Comparison of ENCODE assay signal across 17 cellular contexts in the genomic region with DNA sequence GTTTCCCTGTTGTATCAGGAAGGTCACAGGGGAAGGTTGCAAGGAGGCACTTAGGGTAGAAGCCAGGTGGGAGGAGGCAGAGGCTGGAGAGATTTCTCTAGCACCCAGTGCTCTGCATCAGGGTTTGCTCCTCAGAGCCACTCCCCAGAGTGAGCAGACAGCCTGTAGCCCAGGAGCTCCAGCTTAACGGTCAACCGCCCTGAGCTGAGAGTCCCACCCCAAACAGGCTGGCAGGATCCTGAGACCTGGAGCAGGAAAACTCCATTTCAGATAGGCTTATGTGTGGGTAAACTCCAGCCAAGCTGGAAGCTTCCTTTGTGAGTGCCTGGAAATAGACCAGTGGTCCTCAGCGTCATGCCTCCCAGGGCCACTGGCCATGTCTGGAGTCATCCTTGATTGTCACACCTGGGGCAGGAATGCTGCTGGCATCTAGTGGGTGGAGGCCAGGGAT. TPM values are rescaled to one million over a fixed set of nuclear protein-coding genes. Genes with fewer than 3 reads are reported as not detected.
A peak's percentile ranks its signal among the peaks of the same experiment; 100 is the strongest.
DNase-seq lines count a peak whose midpoint lies in the region; ATAC-seq, FAIRE-seq and TF ChIP-seq lines count a peak whose summit lies in the region.
"Had no signal": no experiment of that assay in that cellular context is flagged by ENCODE, and none has a peak within 500 bp of the region (broad histone marks: within the 10 kb centered on the region; RNA-seq: fewer than 3 reads in every experiment).

No MANE protein-coding gene starts in this region.

- H3K27ac Mint-ChIP-seq in astrocyte (ENCODE audit: unreplicated experiment) (peak overlapping the region; percentile 89), type B pancreatic cell (peak overlapping the region; percentile 79)
- H3K27ac Mint-ChIP-seq: activated CD4-positive, alpha-beta T cell treated with anti-CD3 and anti-CD28 coated beads, Interleukin-2, amount 10 ng/mL, durations not matched to agents 24 days and 14 days; activated naive CD4-positive, alpha-beta T cell treated with anti-CD3 and anti-CD28 coated beads, Interleukin-2, amount 50 U/mL, for 24 hours had no signal

- H3K27ac ChIP-seq in astrocyte (ENCODE audit: low read depth, low read length), result no peak overlapping the region
- H3K27ac ChIP-seq in heart left ventricle, result peak overlapping the region in 11 of 12 donors; percentile 9 to 69 (median 44)
- H3K27ac ChIP-seq: brain microvascular endothelial cell, SK-N-MC had no signal

- H3K36me3 Mint-ChIP-seq in astrocyte (ENCODE audit: low read depth, unreplicated experiment) (peaks cover 23% of the 10 kb centered on the region), type B pancreatic cell (peaks cover 23% of the 10 kb centered on the region)
- H3K36me3 Mint-ChIP-seq: natural killer cell had no signal

- H3K4me3 ChIP-seq in astrocyte (ENCODE audit: insufficient read depth, low read depth, low read length), result no peak overlapping the region
- no peak overlapping the region for H3K4me3 ChIP-seq in heart left ventricle
- H3K4me3 ChIP-seq in mucosa of stomach (ENCODE audit: low read length), result no peak overlapping the region
- H3K4me3 ChIP-seq: SK-N-MC had no signal

- H3K4me1 Mint-ChIP-seq in astrocyte (ENCODE audit: low read depth, unreplicated experiment) (peaks cover 27% of the 10 kb centered on the region), type B pancreatic cell (ENCODE audit: unreplicated experiment) (peaks cover 54% of the 10 kb centered on the region)

- H3K36me3 ChIP-seq in astrocyte (ENCODE audit: insufficient read depth, low read length) (peaks cover 36% of the 10 kb centered on the region), heart left ventricle (peaks cover 0 to 64% (median 43%) of the 10 kb centered on the region in 9 donors), mucosa of stomach (ENCODE audit: control insufficient read depth, insufficient read depth, low read length) (no peaks in the 10 kb centered on the region)

- H4K20me1 ChIP-seq in astrocyte (ENCODE audit: insufficient read depth, low read length), result peaks cover 98% of the 10 kb centered on the region

- DNase-seq in astrocyte (ENCODE audit: low read depth) (no peak), heart left ventricle (peak in 1 of 5 donors; percentile 20), type B pancreatic cell (ENCODE audit: extremely low spot score, unreplicated experiment) (no peak), left lobe of liver (ENCODE audit: low spot score) (no peak), epidermal melanocyte (ENCODE audit: insufficient read length, low spot score) (no peak)
- DNase-seq: activated CD4-positive, alpha-beta T cell treated with anti-CD3 and anti-CD28 coated beads, Interleukin-2, amount 10 ng/mL, durations not matched to agents 24 days and 14 days; brain microvascular endothelial cell; DMS 273 treated with DMSO at 0.1 percent for 48 hours; effector CD8-positive, alpha-beta T cell; H7; IMR-90; natural killer cell; NCI-H1930 had no signal

- no peak overlapping the region for H3K4me2 ChIP-seq in astrocyte (ENCODE audit: low read length)

- H3K4me3 Mint-ChIP-seq in astrocyte (ENCODE audit: unreplicated experiment) (no peak overlapping the region), type B pancreatic cell (no peak overlapping the region)
- H3K4me3 Mint-ChIP-seq: activated CD4-positive, alpha-beta T cell treated with anti-CD3 and anti-CD28 coated beads, Interleukin-2, amount 10 ng/mL, durations not matched to agents 24 days and 14 days; activated naive CD4-positive, alpha-beta T cell treated with anti-CD3 and anti-CD28 coated beads, Interleukin-2, amount 50 U/mL, for 24 hours; natural killer cell had no signal

- H3K9me3 ChIP-seq in astrocyte (ENCODE audit: insufficient read depth, low read depth, low read length) (no peaks in the 10 kb centered on the region), heart left ventricle (no peaks in the 10 kb centered on the region), mucosa of stomach (ENCODE audit: control insufficient read depth, low read length) (no peaks in the 10 kb centered on the region)

- no peak for FAIRE-seq in astrocyte (lab: Jason Lieb, UNC)

- TF ChIP-seq CTCF in astrocyte (IDR thresholded peaks at IDR 0.05; ENCODE audit: insufficient read depth, low read depth, low read length) (no peak), heart left ventricle (IDR thresholded peaks at IDR 0.05) (no peak), type B pancreatic cell (conservative IDR thresholded peaks at IDR 0.05) (no peak)

- H3K27me3 Mint-ChIP-seq in astrocyte (ENCODE audit: low read depth, unreplicated experiment), result no peaks in the 10 kb centered on the region
- no peaks in the 10 kb centered on the region for H3K27me3 Mint-ChIP-seq in type B pancreatic cell
- H3K27me3 Mint-ChIP-seq: activated CD4-positive, alpha-beta T cell treated with anti-CD3 and anti-CD28 coated beads, Interleukin-2, amount 10 ng/mL, durations not matched to agents 24 days and 14 days; activated naive CD4-positive, alpha-beta T cell treated with anti-CD3 and anti-CD28 coated beads, Interleukin-2, amount 50 U/mL, for 24 hours had no signal

- H3K27me3 ChIP-seq in astrocyte (ENCODE audit: insufficient read depth, low read length), result no peaks in the 10 kb centered on the region
- no peaks in the 10 kb centered on the region for H3K27me3 ChIP-seq in heart left ventricle
- H3K27me3 ChIP-seq in mucosa of stomach (ENCODE audit: control insufficient read depth, insufficient read depth, low read length), result no peaks in the 10 kb centered on the region
- H3K27me3 ChIP-seq: brain microvascular endothelial cell had no signal

- WGBS in heart left ventricle, 4 donors, result 46 to 56% (median 47%) methylated on average over 3 of the region's 3 CpGs

- H3K9ac ChIP-seq in astrocyte (ENCODE audit: low read length) (no peak overlapping the region), mucosa of stomach (ENCODE audit: low read length) (peak overlapping the region; percentile 29)

- peaks cover 97% of the 10 kb centered on the region for H3K79me2 ChIP-seq in astrocyte (ENCODE audit: insufficient read depth, low read length)

- TF ChIP-seq POLR2A in heart left ventricle (IDR thresholded peaks at IDR 0.05), result no peak

- no peak overlapping the region for H2AFZ ChIP-seq in astrocyte (ENCODE audit: low read depth, low read length)

- H3K4me1 ChIP-seq in astrocyte (ENCODE audit: insufficient read depth, low read length), result peaks cover 11% of the 10 kb centered on the region
- H3K4me1 ChIP-seq in heart left ventricle, result peaks cover 9 to 85% (median 62%) of the 10 kb centered on the region in 12 donors
- H3K4me1 ChIP-seq in mucosa of stomach (ENCODE audit: control insufficient read depth, insufficient read depth, low read length), result peaks cover 57% of the 10 kb centered on the region

- no peaks in the 10 kb centered on the region for H3K9me3 Mint-ChIP-seq in astrocyte (ENCODE audit: unreplicated experiment)
- no peaks in the 10 kb centered on the region for H3K9me3 Mint-ChIP-seq in type B pancreatic cell
- H3K9me3 Mint-ChIP-seq: activated CD4-positive, alpha-beta T cell treated with anti-CD3 and anti-CD28 coated beads, Interleukin-2, amount 10 ng/mL, durations not matched to agents 24 days and 14 days; activated naive CD4-positive, alpha-beta T cell treated with anti-CD3 and anti-CD28 coated beads, Interleukin-2, amount 50 U/mL, for 24 hours; natural killer cell had no signal

- ATAC-seq in heart left ventricle (peak in 2 of 4 donors; percentile 17 to 18), left lobe of liver (no peak), HG03045 (IDR thresholded peaks at IDR 0.05; ENCODE audit: unreplicated experiment) (no peak)
- ATAC-seq: natural killer cell had no signal

- intact Hi-C loops in heart left ventricle (cut with DNase I), result no loop called here

RNA-seq across cellular contexts. Expression of a gene that starts 37.9 kb away (rescaled TPM):
- total RNA-seq in astrocyte, result 163 and 176 TPM in 2 replicates
- total RNA-seq in heart left ventricle, result 100 to 1,000 TPM; 131 to 686 (median 343) TPM
- 100 to 1,000 TPM; 237 to 476 TPM for polyA plus RNA-seq in heart left ventricle
- 275 and 367 TPM in 2 replicates for total RNA-seq in type B pancreatic cell (ENCODE audit: low replicate concordance)
- 93.3 TPM for total RNA-seq in left lobe of liver
